ENCODE assay signal across 8 cellular contexts in genomic region chr12:57086951-57087688, GRCh38. TPM values are rescaled to one million over a fixed set of nuclear protein-coding genes. Genes with fewer than 3 reads are reported as not detected.
DNase-seq lines count a peak whose midpoint lies in the region; ATAC-seq and TF ChIP-seq lines count a peak whose summit lies in the region.

No MANE protein-coding gene starts in this region.

- CTCF ChIA-PET in activated naive CD4-positive, alpha-beta T cell treated with anti-CD3 and anti-CD28 coated beads, Interleukin-2, amount 10 ng/mL, durations not matched to agents 7 days and 5 days (lab: Charles Lee) = interaction anchor here (0.9 to 2.9 kb wide), 7 partner anchors 8 to 673 kb away, joined by 3 to 19 read pairs (median 6); partner anchors contain the start of genes NEMP1 and STAT6

- H3K27me3 ChIP-seq in SJSA1 (replicated peaks) (no peaks in the 10 kb centered on the region), osteoblast (ENCODE audit: insufficient read depth, low read length) (no peaks in the 10 kb centered on the region), thoracic aorta (replicated peaks; ENCODE audit: insufficient read depth) (no peaks in the 10 kb centered on the region)

- H3K9me3 ChIP-seq in SJSA1 (replicated peaks) = no peaks in the 10 kb centered on the region
- no peaks in the 10 kb centered on the region for H3K9me3 ChIP-seq in osteoblast (ENCODE audit: low read depth, low read length)
- H3K9me3 ChIP-seq in thoracic aorta = no peaks in the 10 kb centered on the region

- H3K4me1 Mint-ChIP-seq in activated naive CD4-positive, alpha-beta T cell treated with anti-CD3 and anti-CD28 coated beads, Interleukin-2, amount 10 ng/mL, durations not matched to agents 7 days and 5 days = peaks cover 56% of the 10 kb centered on the region

- H3K4me1 ChIP-seq in SJSA1 (replicated peaks) (peaks cover 20% of the 10 kb centered on the region), osteoblast (ENCODE audit: insufficient read depth, low read length) (peaks cover 37% of the 10 kb centered on the region), thoracic aorta (ENCODE audit: control insufficient read depth in 1 of 2, low read depth in 2 of 2) (peaks cover 23 to 30% of the 10 kb centered on the region in 2 donors)

- H3K4me2 ChIP-seq in osteoblast (ENCODE audit: insufficient read depth, low read length) = peak overlapping the region; percentile 98

- DNase-seq in AML-193 (lab: John Stamatoyannopoulos, UW) (peak; percentile 45 to 52), SJSA1 (ENCODE audit: low read depth in 1 of 2, low spot score in 2 of 2) (peak; percentile 71 to 88), glomerular visceral epithelial cell (ENCODE audit: extremely low spot score) (peak; percentile 90), osteoblast (ENCODE audit: insufficient read length, low spot score, missing footprints) (peak; percentile 96), thoracic aorta (ENCODE audit: low spot score) (peak; percentile 91)
- peak; percentile 91 for DNase-seq in activated naive CD4-positive, alpha-beta T cell treated with anti-CD3 and anti-CD28 coated beads, Interleukin-2, amount 10 ng/mL, durations not matched to agents 7 days and 5 days

- peak overlapping the region; percentile 94 for H3K27ac Mint-ChIP-seq in activated naive CD4-positive, alpha-beta T cell treated with anti-CD3 and anti-CD28 coated beads, Interleukin-2, amount 10 ng/mL, durations not matched to agents 7 days and 5 days

- no peaks in the 10 kb centered on the region for H3K27me3 Mint-ChIP-seq in activated naive CD4-positive, alpha-beta T cell treated with anti-CD3 and anti-CD28 coated beads, Interleukin-2, amount 10 ng/mL, durations not matched to agents 7 days and 5 days

- ATAC-seq in GM19324 (IDR thresholded peaks at IDR 0.05; ENCODE audit: low FRiP score, unreplicated experiment) (peak; percentile 30), HG03521 (IDR thresholded peaks at IDR 0.05; ENCODE audit: unreplicated experiment) (peak; percentile 36), thoracic aorta (ENCODE audit: insufficient number of reproducible peaks, low FRiP score, low read depth) (peak; percentile 24)

- peaks cover 26% of the 10 kb centered on the region for H3K79me2 ChIP-seq in osteoblast (ENCODE audit: insufficient read depth, low read length)

- H3K36me3 ChIP-seq in SJSA1 (peaks cover 17% of the 10 kb centered on the region), osteoblast (ENCODE audit: insufficient read depth, low read length) (peaks cover 18% of the 10 kb centered on the region), thoracic aorta (peaks cover 8% of the 10 kb centered on the region)

- H3K9me3 Mint-ChIP-seq in activated naive CD4-positive, alpha-beta T cell treated with anti-CD3 and anti-CD28 coated beads, Interleukin-2, amount 10 ng/mL, durations not matched to agents 7 days and 5 days = no peaks in the 10 kb centered on the region

- TF ChIP-seq CTCF in osteoblast (IDR thresholded peaks at IDR 0.05; ENCODE audit: extremely low read depth, low read depth, low read length) (no peak), thoracic aorta (IDR thresholded peaks at IDR 0.05) (peak; percentile 10)

- H3K4me3 ChIP-seq in SJSA1 = peak overlapping the region; percentile 55
- peak overlapping the region; percentile 86 for H3K4me3 ChIP-seq in osteoblast (ENCODE audit: insufficient read depth, low read length)
- peak overlapping the region; percentile 86 for H3K4me3 ChIP-seq in thoracic aorta

- H3K36me3 Mint-ChIP-seq in activated naive CD4-positive, alpha-beta T cell treated with anti-CD3 and anti-CD28 coated beads, Interleukin-2, amount 10 ng/mL, durations not matched to agents 7 days and 5 days = peaks cover 17% of the 10 kb centered on the region

- peak overlapping the region; percentile 83 for H3K4me3 Mint-ChIP-seq in activated naive CD4-positive, alpha-beta T cell treated with anti-CD3 and anti-CD28 coated beads, Interleukin-2, amount 10 ng/mL, durations not matched to agents 7 days and 5 days

- H2AFZ ChIP-seq in osteoblast (ENCODE audit: low read length) = peak overlapping the region; percentile 70

- peaks cover 25% of the 10 kb centered on the region for H4K20me1 ChIP-seq in osteoblast (ENCODE audit: insufficient read depth, low read length)

- H3K27ac ChIP-seq in SJSA1 (peak overlapping the region; percentile 92), osteoblast (ENCODE audit: low read depth, low read length) (peak overlapping the region; percentile 99), thoracic aorta (peak overlapping the region; percentile 99)

RNA-seq across cellular contexts. Expression of gene NAB2, which starts 1.8 kb away (rescaled TPM):
- total RNA-seq in SJSA1 (2014; rRNA removed; shearing (Covaris generic)) = 21.6 and 22.2 TPM in 2 replicates
- total RNA-seq in osteoblast = 53.6 and 70.9 TPM in 2 replicates
- total RNA-seq in thoracic aorta = 10 to 100 TPM; 30.5 to 39.3 TPM

RNA-seq across cellular contexts. Expression of gene NEMP1, which starts 8.5 kb away (rescaled TPM):
- total RNA-seq in SJSA1 (2014; rRNA removed; shearing (Covaris generic)) = 31.5 and 40.3 TPM in 2 replicates
- total RNA-seq in osteoblast = 6.5 and 7.7 TPM in 2 replicates
- total RNA-seq in thoracic aorta = 1 to 10 TPM; 6.6 to 6.9 TPM

RNA-seq across cellular contexts. Expression of gene STAT6, which starts 24.0 kb away (rescaled TPM):
- total RNA-seq in SJSA1 (2014; rRNA removed; shearing (Covaris generic)) = 29.9 and 34.0 TPM in 2 replicates
- total RNA-seq in osteoblast (149 and 167 TPM in 2 replicates), thoracic aorta (100 to 1,000 TPM; 133 to 185 TPM)

RNA-seq across cellular contexts. Expression of gene MYO1A, which starts 37.2 kb away (rescaled TPM):
- not detected in 2 replicates for total RNA-seq in SJSA1 (2014; rRNA removed; shearing (Covaris generic))
- total RNA-seq in osteoblast = under 0.01 TPM in 1 of 2 replicates, not detected in the other
- 1 to 10 TPM; 1.7 to 2.2 TPM for total RNA-seq in thoracic aorta

RNA-seq across cellular contexts. Expression of gene LRP1, which starts 41.2 kb away (rescaled TPM):
- total RNA-seq in SJSA1 (2014; rRNA removed; shearing (Covaris generic)) = 21.2 and 33.3 TPM in 2 replicates
- total RNA-seq in osteoblast (744 and 789 TPM in 2 replicates), thoracic aorta (100 to 1,000 TPM; 663 to 755 TPM)

Comparison
In these comparisons a context has a peak if more than half of its experiments do, and no peak if none do; other contexts are left out.
1. Peak in every context shown above with its lines: DNase-seq, ATAC-seq, H3K4me3 ChIP-seq and H3K27ac ChIP-seq.